ENCODE assay signal across 8 cellular contexts in the genomic region with DNA sequence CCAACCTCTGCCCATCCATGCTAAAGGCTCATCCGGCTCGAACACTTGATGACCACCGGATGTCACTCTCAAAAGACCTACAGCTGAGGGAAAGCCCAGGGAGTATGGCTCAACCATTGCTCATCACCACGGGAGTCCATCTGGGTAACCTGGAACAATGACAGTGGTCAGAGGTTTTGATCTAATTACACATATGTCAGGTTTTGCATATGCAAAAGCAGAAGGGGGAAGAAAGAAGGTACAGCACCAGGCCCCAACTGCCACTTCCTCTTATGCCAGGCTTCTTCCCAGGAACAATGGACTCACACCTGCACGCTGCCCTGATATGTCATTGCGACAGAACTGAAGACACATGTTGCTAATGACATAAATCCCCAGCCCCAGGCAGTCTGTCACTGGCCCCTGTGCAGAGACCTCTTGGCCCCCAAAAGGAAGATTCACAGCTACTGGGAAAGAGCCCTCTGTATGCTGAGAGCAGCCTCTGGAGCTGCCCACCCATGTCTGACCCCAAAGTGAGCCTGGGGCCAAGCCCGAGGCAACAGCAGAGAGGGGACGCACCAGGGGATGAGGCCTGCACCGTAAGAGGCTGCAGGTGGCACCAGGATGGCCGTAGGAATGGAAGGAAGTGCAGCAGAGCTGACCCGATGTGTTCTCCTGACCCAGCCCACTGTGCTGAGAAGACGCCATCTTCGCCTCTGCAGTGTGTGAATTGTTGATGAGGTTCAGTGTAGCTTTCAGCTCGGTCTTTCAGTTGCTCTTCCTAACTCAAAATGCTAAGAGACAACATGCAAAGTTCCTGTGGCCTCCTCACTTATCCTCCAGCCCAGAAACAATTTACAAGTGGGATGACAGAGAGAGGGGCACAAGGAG. TPM values are rescaled to one million over a fixed set of nuclear protein-coding genes. Genes with fewer than 3 reads are reported as not detected.
DNase-seq lines count a peak whose midpoint lies in the region; ATAC-seq and TF ChIP-seq lines count a peak whose summit lies in the region.

No MANE protein-coding gene starts in this region.

- H3K4me1 ChIP-seq in HCT116 (ENCODE audit: control insufficient read depth in 1 of 2, insufficient read depth in 2 of 2, low read length in 2 of 2) (peaks cover 15 to 16% of the 10 kb centered on the region in 2 experiments; a peak in 3 of 4 replicates), neural progenitor cell (peaks cover 25% of the 10 kb centered on the region)

- no peaks in the 10 kb centered on the region for H3K9me3 ChIP-seq in HCT116 (ENCODE audit: control insufficient read depth in 1 of 2, insufficient read depth in 1 of 2, low read depth in 1 of 2, low read length in 2 of 2)
- H3K9me3 ChIP-seq in neural progenitor cell (ENCODE audit: low read depth) = no peaks in the 10 kb centered on the region

- H3K79me2 ChIP-seq in HCT116 (ENCODE audit: insufficient read depth, low read length) (peaks cover 88% of the 10 kb centered on the region), neural progenitor cell (ENCODE audit: low read depth) (peaks cover 90% of the 10 kb centered on the region)

- H3K9me3 Mint-ChIP-seq in effector memory CD8-positive, alpha-beta T cell = peaks cover 3 to 6% of the 10 kb centered on the region in 2 donors
- H3K9me3 Mint-ChIP-seq in neural progenitor cell = no peaks in the 10 kb centered on the region

- intact Hi-C loops in HCT116 (cut with micrococcal nuclease) = no loop called here

- POLR2A ChIA-PET in HCT116 (lab: Charles Lee) = no interaction called here

- DNase-seq in HCT116 (ENCODE audit: low read depth, low spot score) (no peak), OCI-M1 (lab: John Stamatoyannopoulos, UW) (peak; percentile 50), kidney tubule cell (ENCODE audit: low spot score) (peak; percentile 92), neural progenitor cell (ENCODE audit: low spot score) (no peak)
- DNase-seq in effector memory CD8-positive, alpha-beta T cell = no peak
- DNase-seq in stimulated activated naive CD4-positive, alpha-beta T cell treated with Interleukin-2 at 50 U/mL for 16 hours (lab: John Stamatoyannopoulos, UW) = no peak

- peaks cover 31% of the 10 kb centered on the region for H3K36me3 Mint-ChIP-seq in effector memory CD8-positive, alpha-beta T cell (ENCODE audit: insufficient read depth)
- H3K36me3 Mint-ChIP-seq in neural progenitor cell = peaks cover 7% of the 10 kb centered on the region

- H3K9ac ChIP-seq in HCT116 (ENCODE audit: low read length) = no peak overlapping the region
- no peak overlapping the region for H3K9ac ChIP-seq in neural progenitor cell

- peak; percentile 52 for TF ChIP-seq POLR2A in GM10847 (IDR thresholded peaks at IDR 0.05; ENCODE audit: extremely low read depth, insufficient read length)
- no peak for TF ChIP-seq POLR2A in HCT116 (IDR thresholded peaks at IDR 0.05; ENCODE audit: borderline replicate concordance, extremely low read depth, insufficient read depth, insufficient read length)

- H4K20me1 ChIP-seq in HCT116 (ENCODE audit: insufficient read depth) (peaks cover 10% of the 10 kb centered on the region; the same call in 1 of the 2 replicates), neural progenitor cell (ENCODE audit: low read depth) (peaks cover 97% of the 10 kb centered on the region)

- no peak overlapping the region for H2AFZ ChIP-seq in HCT116 (ENCODE audit: low read depth, low read length, poor library complexity, severe bottlenecking)
- H2AFZ ChIP-seq in neural progenitor cell (replicated peaks) = no peak overlapping the region

- TF ChIP-seq RAD21 in HCT116 (IDR thresholded peaks at IDR 0.05; ENCODE audit: low read depth) = peak; percentile 29

- no TSS peak for BruUV-seq in HCT116 (replicated peaks; lab: Mats Ljungman, UMichigan)

- H3K4me3 Mint-ChIP-seq in effector memory CD8-positive, alpha-beta T cell = peak overlapping the region in 1 of 2 donors; percentile 67
- H3K4me3 Mint-ChIP-seq in neural progenitor cell = no peak overlapping the region

- H3K4me2 ChIP-seq in HCT116 (ENCODE audit: low read length) (no peak overlapping the region), neural progenitor cell (no peak overlapping the region)

- H3K27me3 ChIP-seq in HCT116 (ENCODE audit: insufficient read depth, low read length) (no peaks in the 10 kb centered on the region), neural progenitor cell (no peaks in the 10 kb centered on the region)

- no peak for TF ChIP-seq CTCF in HCT116 (IDR thresholded peaks at IDR 0.05 in 2 of 3, conservative IDR thresholded peaks at IDR 0.05 in 1 of 3; ENCODE audit: borderline replicate concordance in 1 of 3, insufficient read depth in 1 of 3, low read depth in 2 of 3, low read length in 2 of 3)
- no peak for TF ChIP-seq CTCF in neural progenitor cell (IDR thresholded peaks at IDR 0.05)

- no peaks in the 10 kb centered on the region for H3K27me3 Mint-ChIP-seq in effector memory CD8-positive, alpha-beta T cell
- peaks cover 3% of the 10 kb centered on the region for H3K27me3 Mint-ChIP-seq in neural progenitor cell (ENCODE audit: insufficient read depth, low read depth)

- H3F3A ChIP-seq in neural progenitor cell (ENCODE audit: low read depth) = peaks cover 18% of the 10 kb centered on the region

- CTCF ChIA-PET in HCT116 (lab: Charles Lee) = no interaction called here

- H3K36me3 ChIP-seq in HCT116 (ENCODE audit: control insufficient read depth in 1 of 2, insufficient read depth in 2 of 2, low read length in 2 of 2) (peaks cover 0 to 2% of the 10 kb centered on the region in 2 experiments; a peak in 2 of 4 replicates), neural progenitor cell (no peaks in the 10 kb centered on the region)

- no peak overlapping the region for H3K27ac ChIP-seq in HCT116 (ENCODE audit: low read depth, low read length)
- H3K27ac ChIP-seq in neural progenitor cell = no peak overlapping the region

- ATAC-seq in HCT116 (peak; percentile 39; the same call in 1 of the 2 replicates), HG02870 (IDR thresholded peaks at IDR 0.05; ENCODE audit: unreplicated experiment) (no peak)
- no peak for ATAC-seq in effector memory CD8-positive, alpha-beta T cell (replicated peaks)

- RAD21 ChIA-PET in HCT116 (lab: Charles Lee; ENCODE audit: low non-redundant PET in 1 of 2, low total read pairs in 2 of 2, uncharacterized antibody in 2 of 2, unreplicated experiment in 2 of 2) = no interaction called here

- H3K27ac Mint-ChIP-seq in effector memory CD8-positive, alpha-beta T cell = peak overlapping the region in 1 of 2 donors; percentile 92
- H3K27ac Mint-ChIP-seq in neural progenitor cell = no peak overlapping the region

- H3K4me3 ChIP-seq in HCT116 (replicated peaks in 1 of 2; ENCODE audit: low read depth in 1 of 2, low read length in 2 of 2) (no peak overlapping the region), neural progenitor cell (no peak overlapping the region)

- peaks cover 58 to 59% of the 10 kb centered on the region in 2 donors for H3K4me1 Mint-ChIP-seq in effector memory CD8-positive, alpha-beta T cell (ENCODE audit: low read depth in 2 of 2)
- H3K4me1 Mint-ChIP-seq in neural progenitor cell = peaks cover 46% of the 10 kb centered on the region

- H3K9me2 ChIP-seq in HCT116 (ENCODE audit: insufficient read depth) = no peaks in the 10 kb centered on the region

TF ChIP-seq in HCT116, 20 proteins besides CTCF, POLR2A, EP300 and RAD21:
- TF ChIP-seq POLR2AphosphoS5 (IDR thresholded peaks at IDR 0.05; ENCODE audit: low read depth, low read length) (no peak), SIN3A (IDR thresholded peaks at IDR 0.05; ENCODE audit: low read depth) (no peak), ATF3 (IDR thresholded peaks at IDR 0.05) (no peak), TCF7L2 (IDR thresholded peaks at IDR 0.05; ENCODE audit: borderline replicate concordance, extremely low read depth, insufficient read depth, insufficient read length) (no peak), SRF (IDR thresholded peaks at IDR 0.05; ENCODE audit: low read depth) (no peak), CEBPB (IDR thresholded peaks at IDR 0.05; ENCODE audit: low read depth) (no peak), ZNF274 (IDR thresholded peaks at IDR 0.05; ENCODE audit: low read depth, low read length) (no peak), ELF1 (IDR thresholded peaks at IDR 0.05; ENCODE audit: borderline replicate concordance, low read depth) (no peak), YY1 (IDR thresholded peaks at IDR 0.05; ENCODE audit: extremely low read depth, insufficient replicate concordance, low read depth, low read length) (no peak), EZH2 (IDR thresholded peaks at IDR 0.05) (no peak), FOSL1 (IDR thresholded peaks at IDR 0.05; ENCODE audit: low read depth) (no peak), ZFX (IDR thresholded peaks at IDR 0.05) (no peak), EGR1 (IDR thresholded peaks at IDR 0.05; ENCODE audit: low read depth) (no peak)

RNA-seq across cellular contexts. Expression of gene EPS15L1, which starts 26.3 kb away (rescaled TPM):
- 37.7 TPM for total RNA-seq in HCT116 (2021; ENCODE audit: unreplicated experiment)
- polyA plus RNA-seq in HCT116 (2012) = 29.6 and 31.2 TPM in 2 replicates
- 15.8 and 24.4 TPM in 2 replicates for total RNA-seq in neural progenitor cell (ENCODE audit: low replicate concordance)

RNA-seq across cellular contexts. Expression of gene CALR3, which starts 50.5 kb away (rescaled TPM):
- total RNA-seq in HCT116 (2021; ENCODE audit: unreplicated experiment) (not detected), neural progenitor cell (ENCODE audit: low replicate concordance) (0.09 and 2.0 TPM in 2 replicates)
- polyA plus RNA-seq in HCT116 (2012) = not detected in 2 replicates

RNA-seq across cellular contexts. Expression of gene C19orf44, which starts 50.7 kb away (rescaled TPM):
- total RNA-seq in HCT116 (2021; ENCODE audit: unreplicated experiment) = 6.8 TPM
- 3.5 and 6.5 TPM in 2 replicates for polyA plus RNA-seq in HCT116 (2012)
- total RNA-seq in neural progenitor cell (ENCODE audit: low replicate concordance) = 10.9 and 13.2 TPM in 2 replicates

Comparison
In these comparisons a context has a peak if more than half of its experiments do, and no peak if none do; other contexts are left out.
1. DNase-seq: peak in OCI-M1 (single experiment) and kidney tubule cell (single experiment); none in HCT116 (single experiment), effector memory CD8-positive, alpha-beta T cell (0 of 3), neural progenitor cell (single experiment) and stimulated activated naive CD4-positive, alpha-beta T cell treated with Interleukin-2 at 50 U/mL for 16 hours (single experiment).